In the genomic region with DNA sequence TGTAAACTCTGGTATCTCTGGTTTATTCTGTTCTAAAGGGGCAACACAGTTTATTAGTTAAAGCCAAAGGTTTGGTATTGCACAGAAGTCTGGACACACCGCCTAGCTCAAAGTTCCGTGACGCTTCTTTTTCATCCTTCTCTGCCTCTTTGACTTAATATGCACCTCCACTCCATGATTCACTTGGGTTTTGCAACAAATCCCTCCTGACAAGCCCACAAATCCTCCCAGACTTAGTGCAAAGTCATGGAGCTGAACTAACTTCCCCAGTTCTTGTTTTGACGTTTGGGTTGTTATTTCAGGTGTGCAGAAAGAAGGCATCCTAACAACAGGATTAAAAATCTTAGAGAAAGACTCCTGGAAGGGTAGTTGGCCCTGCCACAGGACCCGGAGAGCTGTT, we compare ENCODE assay signal across 29 cellular contexts.
"Had no signal": no experiment of that assay in that cellular context is flagged by ENCODE, and none has a peak within 500 bp of the region (broad histone marks: within the 10 kb centered on the region; RNA-seq: fewer than 3 reads in every experiment).

No MANE protein-coding gene starts in this region.

- H3K4me3 ChIP-seq: body of pancreas, colonic mucosa, skin epidermis, uterus had no signal

- H3K27me3 ChIP-seq: body of pancreas, colonic mucosa, uterus had no signal

- H3K9me3 Mint-ChIP-seq: activated naive CD4-positive, alpha-beta T cell treated with anti-CD3 and anti-CD28 coated beads, Interleukin-2, amount 50 U/mL, for 72 hours; activated T-cell treated with anti-CD3 and anti-CD28 coated beads, Interleukin-2, amount 50 U/mL, for 72 hours; memory B cell; stimulated activated memory B cell treated with anti-CD40 and anti-IgM and Interleukin-4, amounts not matched to agents 10 μg/mL and 1 μg/mL and 100 μg/mL, for 72 hours; stimulated activated naive CD8-positive, alpha-beta T cell treated with anti-CD3 and anti-CD28 coated beads, Interleukin-15, amount 100 ng/mL, for 72 hours; type B pancreatic cell had no signal

- H3K36me3 Mint-ChIP-seq: activated naive CD4-positive, alpha-beta T cell treated with anti-CD3 and anti-CD28 coated beads, Interleukin-2, amount 50 U/mL, for 72 hours; memory B cell; naive thymus-derived CD8-positive, alpha-beta T cell; stimulated activated memory B cell treated with anti-CD40 and anti-IgM and Interleukin-4, amounts not matched to agents 10 μg/mL and 1 μg/mL and 100 μg/mL, for 72 hours; type B pancreatic cell had no signal

- H3K4me3 Mint-ChIP-seq: activated T-cell treated with anti-CD3 and anti-CD28 coated beads, Interleukin-2, amount 50 U/mL, for 72 hours; memory B cell; naive thymus-derived CD8-positive, alpha-beta T cell; stimulated activated memory B cell treated with anti-CD40 and anti-IgM and Interleukin-4, amounts not matched to agents 10 μg/mL and 1 μg/mL and 100 μg/mL, for 72 hours; stimulated activated naive CD8-positive, alpha-beta T cell treated with anti-CD3 and anti-CD28 coated beads, Interleukin-15, amount 100 ng/mL, for 72 hours; T-helper 2 cell treated with Interferon-gamma antibody and Interleukin-4, amounts not matched to agents 5 μg/mL and 100 μg/mL, for 36 hours; type B pancreatic cell had no signal

- H3K27me3 Mint-ChIP-seq: stimulated activated memory B cell treated with anti-CD40 and anti-IgM and Interleukin-4, amounts not matched to agents 10 μg/mL and 1 μg/mL and 100 μg/mL, for 72 hours; stimulated activated naive CD8-positive, alpha-beta T cell treated with anti-CD3 and anti-CD28 coated beads, Interleukin-15, amount 100 ng/mL, for 72 hours had no signal

- H3K4me1 Mint-ChIP-seq: memory B cell; naive thymus-derived CD8-positive, alpha-beta T cell; stimulated activated memory B cell treated with anti-CD40 and anti-IgM and Interleukin-4, amounts not matched to agents 10 μg/mL and 1 μg/mL and 100 μg/mL, for 72 hours; stimulated activated naive CD8-positive, alpha-beta T cell treated with anti-CD3 and anti-CD28 coated beads, Interleukin-15, amount 100 ng/mL, for 72 hours had no signal

- H3K4me1 ChIP-seq: body of pancreas, colonic mucosa, uterus had no signal

- H3K36me3 ChIP-seq: colonic mucosa, uterus had no signal

- H3K27ac ChIP-seq: body of pancreas, colonic mucosa, skin epidermis, uterus had no signal

- H3K27ac Mint-ChIP-seq: activated naive CD4-positive, alpha-beta T cell treated with anti-CD3 and anti-CD28 coated beads, Interleukin-2, amount 50 U/mL, for 72 hours; activated T-cell treated with anti-CD3 and anti-CD28 coated beads, Interleukin-2, amount 50 U/mL, for 72 hours; memory B cell; naive thymus-derived CD8-positive, alpha-beta T cell; stimulated activated memory B cell treated with anti-CD40 and anti-IgM and Interleukin-4, amounts not matched to agents 10 μg/mL and 1 μg/mL and 100 μg/mL, for 72 hours; stimulated activated naive CD8-positive, alpha-beta T cell treated with anti-CD3 and anti-CD28 coated beads, Interleukin-15, amount 100 ng/mL, for 72 hours; T-helper 2 cell treated with Interferon-gamma antibody and Interleukin-4, amounts not matched to agents 5 μg/mL and 100 μg/mL, for 36 hours; type B pancreatic cell had no signal

- H3K9me3 ChIP-seq: body of pancreas, colonic mucosa, uterus had no signal

- DNase-seq: activated CD4-positive, alpha-beta T cell treated with anti-CD3 and anti-CD28 coated beads for 4 hours; activated CD4-positive, alpha-beta T cell treated with anti-CD3 and anti-CD28 coated beads, Interleukin-2, amount 50 U/mL, for 4 hours; activated naive CD4-positive, alpha-beta T cell; activated T-cell treated with anti-CD3 and anti-CD28 coated beads for 4 hours; activated T-cell treated with anti-CD3 and anti-CD28 coated beads, Interleukin-2, amount 50 U/mL, for 72 hours; aorta; body of pancreas; cerebellar nuclear complex; colonic mucosa; effector CD8-positive, alpha-beta T cell; erythroblast; head of caudate nucleus; hippocampal formation; left colon; midbrain; naive thymus-derived CD8-positive, alpha-beta T cell; stimulated activated CD4-positive, alpha-beta T cell treated with anti-CD3 and anti-CD28 coated beads, Interleukin-4, amount 100 ng/mL, for 4 hours; stimulated activated CD8-positive, alpha-beta memory T cell treated with anti-CD3 and anti-CD28 coated beads, Interleukin-4, amount 100 ng/mL, for 48 hours; stimulated activated naive CD8-positive, alpha-beta T cell treated with anti-CD3 and anti-CD28 coated beads, Interleukin-15, amount 100 ng/mL, for 72 hours; substantia nigra; T-helper 1 cell; uterus had no signal

- ATAC-seq: activated naive CD4-positive, alpha-beta T cell treated with anti-CD3 and anti-CD28 coated beads, Interleukin-2, amount 50 U/mL, for 72 hours; activated T-cell treated with anti-CD3 and anti-CD28 coated beads, Interleukin-2, amount 50 U/mL, for 72 hours; body of pancreas; left colon; naive thymus-derived CD8-positive, alpha-beta T cell; sciatic nerve; stimulated activated memory B cell treated with anti-CD40 and anti-IgM and Interleukin-4, amounts not matched to agents 10 μg/mL and 1 μg/mL and 100 μg/mL, for 72 hours; stimulated activated naive CD8-positive, alpha-beta T cell treated with anti-CD3 and anti-CD28 coated beads, Interleukin-15, amount 100 ng/mL, for 72 hours had no signal
